In genomic region chr9:131361202-131361833, GRCh38 we compare ENCODE assay signal across 1 cellular context.
TF ChIP-seq lines count a peak whose summit lies in the region.

No MANE protein-coding gene starts in this region.

TF ChIP-seq in HepG2, 621 proteins besides CTCF, POLR2A, EP300 and RAD21 (continued from another document):
- TF ChIP-seq ZUFSP (CRISPR knock-in tag; IDR thresholded peaks at IDR 0.05; ENCODE audit: borderline replicate concordance), result no peak
- no peak for TF ChIP-seq RORA (CRISPR knock-in tag; IDR thresholded peaks at IDR 0.05)
- TF ChIP-seq ZFY (CRISPR knock-in tag; IDR thresholded peaks at IDR 0.05), result no peak
- no peak for TF ChIP-seq ZNF629 (CRISPR knock-in tag; conservative IDR thresholded peaks at IDR 0.05)
- no peak for TF ChIP-seq ZNF136 (CRISPR knock-in tag; IDR thresholded peaks at IDR 0.05; ENCODE audit: low read depth)
- no peak for TF ChIP-seq ZNF747 (CRISPR knock-in tag; IDR thresholded peaks at IDR 0.05; ENCODE audit: borderline replicate concordance)
- peak; percentile 7; the same call in 1 of the 2 replicates for TF ChIP-seq ZBTB33 (CRISPR knock-in tag; IDR thresholded peaks at IDR 0.05)
- TF ChIP-seq TRIM24 (CRISPR knock-in tag; IDR thresholded peaks at IDR 0.05), result no peak
- no peak for TF ChIP-seq TEAD2 (CRISPR knock-in tag; IDR thresholded peaks at IDR 0.05)
- no peak for TF ChIP-seq HOXA3 (CRISPR knock-in tag; IDR thresholded peaks at IDR 0.05)
- no peak for TF ChIP-seq PAF1 (CRISPR knock-in tag; IDR thresholded peaks at IDR 0.05)
- TF ChIP-seq, protein P1, sequence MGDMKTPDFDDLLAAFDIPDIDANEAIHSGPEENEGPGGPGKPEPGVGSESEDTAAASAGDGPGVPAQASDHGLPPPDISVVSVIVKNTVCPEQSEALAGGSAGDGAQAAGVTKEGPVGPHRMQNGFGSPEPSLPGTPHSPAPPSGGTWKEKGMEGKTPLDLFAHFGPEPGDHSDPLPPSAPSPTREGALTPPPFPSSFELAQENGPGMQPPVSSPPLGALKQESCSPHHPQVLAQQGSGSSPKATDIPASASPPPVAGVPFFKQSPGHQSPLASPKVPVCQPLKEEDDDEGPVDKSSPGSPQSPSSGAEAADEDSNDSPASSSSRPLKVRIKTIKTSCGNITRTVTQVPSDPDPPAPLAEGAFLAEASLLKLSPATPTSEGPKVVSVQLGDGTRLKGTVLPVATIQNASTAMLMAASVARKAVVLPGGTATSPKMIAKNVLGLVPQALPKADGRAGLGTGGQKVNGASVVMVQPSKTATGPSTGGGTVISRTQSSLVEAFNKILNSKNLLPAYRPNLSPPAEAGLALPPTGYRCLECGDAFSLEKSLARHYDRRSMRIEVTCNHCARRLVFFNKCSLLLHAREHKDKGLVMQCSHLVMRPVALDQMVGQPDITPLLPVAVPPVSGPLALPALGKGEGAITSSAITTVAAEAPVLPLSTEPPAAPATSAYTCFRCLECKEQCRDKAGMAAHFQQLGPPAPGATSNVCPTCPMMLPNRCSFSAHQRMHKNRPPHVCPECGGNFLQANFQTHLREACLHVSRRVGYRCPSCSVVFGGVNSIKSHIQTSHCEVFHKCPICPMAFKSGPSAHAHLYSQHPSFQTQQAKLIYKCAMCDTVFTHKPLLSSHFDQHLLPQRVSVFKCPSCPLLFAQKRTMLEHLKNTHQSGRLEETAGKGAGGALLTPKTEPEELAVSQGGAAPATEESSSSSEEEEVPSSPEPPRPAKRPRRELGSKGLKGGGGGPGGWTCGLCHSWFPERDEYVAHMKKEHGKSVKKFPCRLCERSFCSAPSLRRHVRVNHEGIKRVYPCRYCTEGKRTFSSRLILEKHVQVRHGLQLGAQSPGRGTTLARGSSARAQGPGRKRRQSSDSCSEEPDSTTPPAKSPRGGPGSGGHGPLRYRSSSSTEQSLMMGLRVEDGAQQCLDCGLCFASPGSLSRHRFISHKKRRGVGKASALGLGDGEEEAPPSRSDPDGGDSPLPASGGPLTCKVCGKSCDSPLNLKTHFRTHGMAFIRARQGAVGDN (CRISPR knock-in tag; IDR thresholded peaks at IDR 0.05), result peak; percentile 19; the same call in 1 of the 2 replicates
